ENCODE assay signal across 25 cellular contexts in genomic region chr2:238398577-238398976, GRCh38. TPM values are rescaled to one million over a fixed set of nuclear protein-coding genes. Genes with fewer than 3 reads are reported as not detected.
DNase-seq lines count a peak whose midpoint lies in the region; ATAC-seq and TF ChIP-seq lines count a peak whose summit lies in the region.
"Had no signal": no experiment of that assay in that cellular context is flagged by ENCODE, and none has a peak within 500 bp of the region (broad histone marks: within the 10 kb centered on the region; RNA-seq: fewer than 3 reads in every experiment).

No MANE protein-coding gene starts in this region.

- peaks cover 8% of the 10 kb centered on the region for H3F3A ChIP-seq in neural progenitor cell (ENCODE audit: low read depth)

- no peak for DNase-seq in H9
- DNase-seq in T-helper 17 cell = no peak
- no peak for DNase-seq in effector memory CD8-positive, alpha-beta T cell
- peak; percentile 40 for DNase-seq in neural progenitor cell (ENCODE audit: low spot score)
- DNase-seq in NCI-H526 (lab: John Stamatoyannopoulos, UW) = no peak
- no peak for DNase-seq in central memory CD4-positive, alpha-beta T cell
- no peak for DNase-seq in NCI-H187 (lab: John Stamatoyannopoulos, UW)
- DNase-seq: AML-193; CD4-positive, alpha-beta memory T cell; COR-L47; DND-41; Karpas-422; MV-4-11; NCI-H1105; NCI-H1436 treated with DMSO at 0.1 percent for 48 hours; NCI-H1930; NCI-H2107; NCI-H2227 treated with DMSO at 0.1 percent for 48 hours; NCI-H69; SHP77 treated with DMSO at 0.1 percent for 48 hours had no signal

- no peak overlapping the region for H2AFZ ChIP-seq in H9 (ENCODE audit: low read length)
- no peak overlapping the region for H2AFZ ChIP-seq in neural progenitor cell (replicated peaks)

- no peak overlapping the region for H3T11ph ChIP-seq in H9 (ENCODE audit: low read length)

- peak overlapping the region in 2 of 3 experiments; percentile 85 to 92; a peak in 3 of 7 replicates for H3K27ac Mint-ChIP-seq in H9
- peak overlapping the region; percentile 47 for H3K27ac Mint-ChIP-seq in T-helper 17 cell
- peak overlapping the region; percentile 20 to 68 for H3K27ac Mint-ChIP-seq in effector memory CD8-positive, alpha-beta T cell
- no peak overlapping the region for H3K27ac Mint-ChIP-seq in neural progenitor cell

- H3K9me3 ChIP-seq in H9 (ENCODE audit: control insufficient read depth, low read depth, low read length) (no peaks in the 10 kb centered on the region), T-helper 17 cell (ENCODE audit: control insufficient read depth, low read length, poor library complexity, severe bottlenecking) (no peaks in the 10 kb centered on the region), neural progenitor cell (ENCODE audit: low read depth) (no peaks in the 10 kb centered on the region)
- H3K9me3 ChIP-seq: A549; BLaER1 treated with 17β-estradiol and CSF1 and Interleukin-3, amounts not matched to agents 10 nM and 100 nM had no signal

- H2BK5ac ChIP-seq in H9 (ENCODE audit: insufficient read length, low read length) = no peak overlapping the region

- WGBS in H9 (ENCODE audit: extremely low coverage, insufficient read length, low lambda C conversion rate) = no CpG with 5 or more reads among the region's 6 CpGs

- no peaks in the 10 kb centered on the region for H3K79me1 ChIP-seq in H9 (ENCODE audit: insufficient read depth, low read depth, low read length, poor library complexity, severe bottlenecking)

- H2BK20ac ChIP-seq in H9 (ENCODE audit: low read depth, low read length, poor library complexity, severe bottlenecking) = no peak overlapping the region

- H3K4ac ChIP-seq in H9 (ENCODE audit: low read depth, low read length) = no peak overlapping the region

- H3K79me2 ChIP-seq in H9 (ENCODE audit: insufficient read depth, low read length) (no peaks in the 10 kb centered on the region), neural progenitor cell (ENCODE audit: low read depth) (no peaks in the 10 kb centered on the region)

- H4K91ac ChIP-seq in H9 (ENCODE audit: insufficient read length, low read depth, low read length) = no peak overlapping the region

- no peak overlapping the region for H4K5ac ChIP-seq in H9 (ENCODE audit: insufficient read length, low read depth, low read length)

- no peak overlapping the region for H2BK12ac ChIP-seq in H9 (ENCODE audit: insufficient read length, low read depth, low read length)

- no peaks in the 10 kb centered on the region for H3K27me3 ChIP-seq in H9 (ENCODE audit: insufficient read depth, low read length)
- H3K27me3 ChIP-seq in neural progenitor cell = no peaks in the 10 kb centered on the region
- H3K27me3 ChIP-seq: BLaER1 treated with 17β-estradiol and CSF1 and Interleukin-3, amounts not matched to agents 10 nM and 100 nM had no signal

- H3K27ac ChIP-seq in H9 (ENCODE audit: insufficient read length, low read depth, low read length) (no peak overlapping the region), neural progenitor cell (peak overlapping the region; percentile 35)
- H3K27ac ChIP-seq: A549; BLaER1 treated with 17β-estradiol and CSF1 and Interleukin-3, amounts not matched to agents 10 nM and 100 nM; HL-60 had no signal

- H3K4me3 Mint-ChIP-seq in H9 (no peak overlapping the region), T-helper 17 cell (no peak overlapping the region), neural progenitor cell (no peak overlapping the region)
- H3K4me3 Mint-ChIP-seq in effector memory CD8-positive, alpha-beta T cell = no peak overlapping the region
- H3K4me3 Mint-ChIP-seq: CD4-positive, alpha-beta memory T cell had no signal

- no peaks in the 10 kb centered on the region for H3K23me2 ChIP-seq in H9 (ENCODE audit: insufficient read length, low read depth, low read length, poor library complexity, severe bottlenecking)

- no peak for ATAC-seq in T-helper 17 cell
- no peak for ATAC-seq in effector memory CD8-positive, alpha-beta T cell (replicated peaks)
- ATAC-seq: A549, Panc1 had no signal

- no peaks in the 10 kb centered on the region; a peak in 1 of 5 replicates for H3K9me3 Mint-ChIP-seq in H9
- H3K9me3 Mint-ChIP-seq in effector memory CD8-positive, alpha-beta T cell = no peaks in the 10 kb centered on the region
- no peaks in the 10 kb centered on the region for H3K9me3 Mint-ChIP-seq in neural progenitor cell

- peaks cover 0 to 11% of the 10 kb centered on the region in 2 experiments; a peak in 2 of 4 replicates for H3K4me1 Mint-ChIP-seq in H9
- peaks cover 4% of the 10 kb centered on the region for H3K4me1 Mint-ChIP-seq in T-helper 17 cell
- no peaks in the 10 kb centered on the region for H3K4me1 Mint-ChIP-seq in effector memory CD8-positive, alpha-beta T cell (ENCODE audit: low read depth in 2 of 2)
- H3K4me1 Mint-ChIP-seq in neural progenitor cell = peaks cover 17% of the 10 kb centered on the region
- H3K4me1 Mint-ChIP-seq: CD4-positive, alpha-beta memory T cell had no signal

- H3K4me2 ChIP-seq in H9 (ENCODE audit: insufficient read depth, insufficient read length, low read length) (no peak overlapping the region), neural progenitor cell (peak overlapping the region; percentile 29)
- H3K4me2 ChIP-seq: A549; BLaER1 treated with 17β-estradiol and CSF1 and Interleukin-3, amounts not matched to agents 10 nM and 100 nM had no signal

- TF ChIP-seq CTCF in H9 (conservative IDR thresholded peaks at IDR 0.05) (no peak), neural progenitor cell (IDR thresholded peaks at IDR 0.05) (no peak)

- no peaks in the 10 kb centered on the region for H3K27me3 Mint-ChIP-seq in H9 (ENCODE audit: low read depth)
- H3K27me3 Mint-ChIP-seq in T-helper 17 cell = no peaks in the 10 kb centered on the region
- no peaks in the 10 kb centered on the region for H3K27me3 Mint-ChIP-seq in effector memory CD8-positive, alpha-beta T cell
- peaks cover 3% of the 10 kb centered on the region for H3K27me3 Mint-ChIP-seq in neural progenitor cell (ENCODE audit: insufficient read depth, low read depth)
- H3K27me3 Mint-ChIP-seq: CD4-positive, alpha-beta memory T cell had no signal

- no peak overlapping the region for H3K14ac ChIP-seq in H9 (ENCODE audit: insufficient read depth, low read length)

- H3K18ac ChIP-seq in H9 (ENCODE audit: insufficient read length, low read depth, low read length) = no peak overlapping the region

- no peak overlapping the region for H2AK5ac ChIP-seq in H9 (ENCODE audit: insufficient read length, low read length)

- H4K8ac ChIP-seq in H9 (replicated peaks; ENCODE audit: insufficient read length, low read depth, low read length) = no peak overlapping the region

- H3K36me3 Mint-ChIP-seq in H9 (ENCODE audit: insufficient read depth in 1 of 3, low read depth in 3 of 3) = peaks cover 0 to 4% (median 0%) of the 10 kb centered on the region in 3 experiments; a peak in 3 of 7 replicates
- no peaks in the 10 kb centered on the region for H3K36me3 Mint-ChIP-seq in T-helper 17 cell (ENCODE audit: low read depth)
- no peaks in the 10 kb centered on the region for H3K36me3 Mint-ChIP-seq in effector memory CD8-positive, alpha-beta T cell (ENCODE audit: insufficient read depth)
- H3K36me3 Mint-ChIP-seq in neural progenitor cell = peaks cover 5% of the 10 kb centered on the region

- no peaks in the 10 kb centered on the region for H3K4me1 ChIP-seq in H9 (ENCODE audit: insufficient read depth, low read length)
- peaks cover 18% of the 10 kb centered on the region for H3K4me1 ChIP-seq in neural progenitor cell
- H3K4me1 ChIP-seq: A549; BLaER1 treated with 17β-estradiol and CSF1 and Interleukin-3, amounts not matched to agents 10 nM and 100 nM had no signal

- no peak overlapping the region for H3K56ac ChIP-seq in H9 (ENCODE audit: insufficient read length, low read depth, low read length)

- no peaks in the 10 kb centered on the region for H3K36me3 ChIP-seq in neural progenitor cell

- H3K4me3 ChIP-seq in neural progenitor cell = no peak overlapping the region
- H3K4me3 ChIP-seq: A549; BLaER1 treated with 17β-estradiol and CSF1 and Interleukin-3, amounts not matched to agents 10 nM and 100 nM; SK-N-MC had no signal

- no peak overlapping the region for H2BK120ac ChIP-seq in H9 (ENCODE audit: low read depth, low read length, poor library complexity, severe bottlenecking)

- H3K9ac ChIP-seq in H9 (ENCODE audit: extremely low read depth, insufficient read length, low read length) = no peak overlapping the region
- H3K9ac ChIP-seq in neural progenitor cell = no peak overlapping the region
- H3K9ac ChIP-seq: BLaER1 treated with 17β-estradiol and CSF1 and Interleukin-3, amounts not matched to agents 10 nM and 100 nM had no signal

- no peaks in the 10 kb centered on the region for H4K20me1 ChIP-seq in H9 (ENCODE audit: control insufficient read depth, insufficient read depth, insufficient read length)
- H4K20me1 ChIP-seq in neural progenitor cell (ENCODE audit: low read depth) = no peaks in the 10 kb centered on the region
- H4K20me1 ChIP-seq: BLaER1 treated with 17β-estradiol and CSF1 and Interleukin-3, amounts not matched to agents 10 nM and 100 nM had no signal

- no peak overlapping the region for H3K23ac ChIP-seq in H9 (ENCODE audit: insufficient read length, low read depth, low read length)

- H2BK15ac ChIP-seq in H9 (ENCODE audit: low read depth, low read length) = no peak overlapping the region

RNA-seq across cellular contexts. Expression of gene ASB1, which starts 28.1 kb away (rescaled TPM):
- total RNA-seq in H9 (2021) = 46.0 and 49.4 TPM in 2 replicates
- total RNA-seq in T-helper 17 cell = 10 to 100 TPM; 11.9 to 14.3 TPM
- total RNA-seq in neural progenitor cell (ENCODE audit: low replicate concordance) = 22.1 and 29.2 TPM in 2 replicates
